Comparison of ENCODE assay signal across 8 cellular contexts in the genomic region with DNA sequence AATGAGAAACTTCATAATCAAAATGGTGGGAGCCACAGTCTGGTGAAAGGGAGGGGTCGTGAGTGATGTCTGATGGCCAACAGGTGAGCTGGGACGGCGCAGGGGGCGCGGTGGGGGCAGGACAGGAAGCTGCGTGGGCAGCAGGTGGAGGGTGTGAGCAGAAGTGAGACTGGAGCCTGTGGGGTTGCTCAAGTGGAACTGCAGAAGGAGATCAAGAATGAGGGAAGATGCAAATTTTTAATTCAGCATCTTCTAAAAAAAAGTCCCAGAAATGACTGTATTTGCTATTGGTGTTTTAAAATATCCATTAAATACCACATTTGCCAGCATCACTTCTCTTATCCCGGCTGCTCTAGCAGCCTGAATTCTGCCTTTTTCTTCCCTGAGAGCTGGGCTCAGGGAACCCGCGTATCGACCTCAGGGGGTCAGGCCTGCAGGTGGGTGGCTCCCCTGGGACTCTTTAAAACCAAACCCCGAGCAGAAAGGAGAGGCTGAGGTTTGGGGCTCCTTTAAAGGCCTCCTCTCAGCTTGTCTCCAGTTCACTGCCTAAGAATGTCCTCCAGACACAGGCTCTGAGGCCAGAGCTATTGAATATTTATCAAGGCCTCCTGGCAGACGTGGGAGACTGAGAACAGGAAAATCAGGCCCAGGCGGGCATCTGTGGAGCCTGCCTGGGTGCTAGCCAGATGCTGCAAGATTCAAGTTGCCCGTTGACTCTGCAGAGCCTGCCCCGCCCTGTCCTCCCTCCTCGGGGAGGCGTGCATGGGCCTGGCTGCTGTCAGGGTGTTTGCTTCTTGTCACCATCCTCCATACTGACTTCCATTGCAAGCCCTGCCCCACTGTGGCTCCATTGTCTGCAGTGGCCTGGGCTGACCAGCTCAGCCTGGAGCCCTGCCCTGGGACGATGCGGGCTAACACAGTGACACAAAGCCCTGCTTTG. TPM values are rescaled to one million over a fixed set of nuclear protein-coding genes. Genes with fewer than 3 reads are reported as not detected.
DNase-seq lines count a peak whose midpoint lies in the region; ATAC-seq and TF ChIP-seq lines count a peak whose summit lies in the region.

No MANE protein-coding gene starts in this region.

- H3K36me3 Mint-ChIP-seq in progenitor cell of endocrine pancreas (ENCODE audit: insufficient read depth): no peaks in the 10 kb centered on the region

- H3K4me3 ChIP-seq in WERI-Rb-1 (ENCODE audit: low read depth, low read length) (no peak overlapping the region), lower lobe of right lung (no peak overlapping the region)

- H3K9me3 Mint-ChIP-seq in progenitor cell of endocrine pancreas (ENCODE audit: low read depth): peaks cover 4% of the 10 kb centered on the region

- TF ChIP-seq CTCF in WERI-Rb-1 (IDR thresholded peaks at IDR 0.05; ENCODE audit: low read depth, low read length): no peak
- no peak for TF ChIP-seq CTCF in lower lobe of right lung (IDR thresholded peaks at IDR 0.05)
- no peak for TF ChIP-seq CTCF in progenitor cell of endocrine pancreas (IDR thresholded peaks at IDR 0.05; ENCODE audit: unreplicated experiment)

- H3K36me3 ChIP-seq in WERI-Rb-1 (no peaks in the 10 kb centered on the region), lower lobe of right lung (no peaks in the 10 kb centered on the region)

- H3K4me1 ChIP-seq in lower lobe of right lung: peaks cover 7% of the 10 kb centered on the region

- H3K27me3 ChIP-seq in WERI-Rb-1 (ENCODE audit: insufficient read depth, low read depth, severe bottlenecking): no peaks in the 10 kb centered on the region
- H3K27me3 ChIP-seq in lower lobe of right lung (ENCODE audit: low read depth): no peaks in the 10 kb centered on the region

- H3K27me3 Mint-ChIP-seq in progenitor cell of endocrine pancreas: peaks cover 25% of the 10 kb centered on the region

- peak; percentile 81 for ATAC-seq in GM19438 (IDR thresholded peaks at IDR 0.05; ENCODE audit: low read depth, unreplicated experiment)
- peak; percentile 70 for ATAC-seq in HG03432 (IDR thresholded peaks at IDR 0.05; ENCODE audit: unreplicated experiment)
- ATAC-seq in lower lobe of right lung: peak; percentile 67 to 82

- no peak overlapping the region for H3K4me3 Mint-ChIP-seq in progenitor cell of endocrine pancreas (ENCODE audit: low read depth)

- H3K27ac Mint-ChIP-seq in progenitor cell of endocrine pancreas: no peak overlapping the region

- DNase-seq in DMS153 treated with DMSO at 0.1 percent for 48 hours (lab: John Stamatoyannopoulos, UW; ENCODE audit: unreplicated experiment) (peak; percentile 22), WERI-Rb-1 (peak; percentile 60), lower lobe of right lung (peak; percentile 81), progenitor cell of endocrine pancreas (ENCODE audit: low spot score, unreplicated experiment) (no peak), NCI-H2227 (lab: John Stamatoyannopoulos, UW; ENCODE audit: unreplicated experiment) (no peak)
- DNase-seq in activated CD8-positive, alpha-beta memory T cell treated with anti-CD3 and anti-CD28 coated beads, Interleukin-2, amount 50 U/mL, for 4 hours: no peak

- peaks cover 10% of the 10 kb centered on the region for H3K4me1 Mint-ChIP-seq in progenitor cell of endocrine pancreas (ENCODE audit: low read depth)

- no peak overlapping the region for H3K27ac ChIP-seq in WERI-Rb-1
- H3K27ac ChIP-seq in lower lobe of right lung: no peak overlapping the region

- intact Hi-C loops in lower lobe of right lung (cut with DNase I): loop anchor here (5.0 kb wide), 1 partner anchor 94 kb away; no protein-coding TSS in a partner anchor

- H3K9me3 ChIP-seq in WERI-Rb-1 (ENCODE audit: severe bottlenecking): no peaks in the 10 kb centered on the region
- no peaks in the 10 kb centered on the region for H3K9me3 ChIP-seq in lower lobe of right lung

RNA-seq across cellular contexts. Expression of a gene that starts 53.9 kb away (rescaled TPM):
- total RNA-seq in lower lobe of right lung: 79.6 TPM
- 52.8 and 60.3 TPM in 2 replicates for total RNA-seq in progenitor cell of endocrine pancreas

Comparison
In these comparisons a context has a peak if more than half of its experiments do, and no peak if none do; other contexts are left out.
1. DNase-seq: peak in DMS153 treated with DMSO at 0.1 percent for 48 hours (single experiment), WERI-Rb-1 (single experiment) and lower lobe of right lung (single experiment); none in progenitor cell of endocrine pancreas (single experiment), NCI-H2227 (single experiment) and activated CD8-positive, alpha-beta memory T cell treated with anti-CD3 and anti-CD28 coated beads, Interleukin-2, amount 50 U/mL, for 4 hours (single experiment).
2. Peak in every context shown above with its lines, with median percentiles within 50 percentile points of each other: ATAC-seq.